In genomic region chr2:174595904-174596397, GRCh38 we compare ENCODE assay signal across 9 cellular contexts. TPM values are rescaled to one million over a fixed set of nuclear protein-coding genes. Genes with fewer than 3 reads are reported as not detected.
A peak's percentile ranks its signal among the peaks of the same experiment; 100 is the strongest.
DNase-seq lines count a peak whose midpoint lies in the region; ATAC-seq and TF ChIP-seq lines count a peak whose summit lies in the region.
"Had no signal": no experiment of that assay in that cellular context is flagged by ENCODE, and none has a peak within 500 bp of the region (broad histone marks: within the 10 kb centered on the region; RNA-seq: fewer than 3 reads in every experiment).

No MANE protein-coding gene starts in this region.

- peaks cover 2% of the 10 kb centered on the region for H3K27me3 Mint-ChIP-seq in activated CD4-positive, alpha-beta T cell treated with anti-CD3 and anti-CD28 coated beads, Interleukin-2, amount 10 ng/mL, durations not matched to agents 7 days and 5 days
- H3K27me3 Mint-ChIP-seq in T-helper 1 cell treated with Interleukin-12 subunit alpha and Interleukin-12 subunit beta and Interleukin-4 antibody, amounts not matched to agents 30 μg/mL and 1 μg/mL, for 36 hours (ENCODE audit: low read depth), result no peaks in the 10 kb centered on the region

- POLR2A ChIA-PET in activated CD4-positive, alpha-beta T cell treated with anti-CD3 and anti-CD28 coated beads, Interleukin-2, amount 10 ng/mL, durations not matched to agents 7 days and 5 days (lab: Charles Lee), result interaction anchor here (1.0 to 5.4 kb wide), 2 partner anchors 13 to 38 kb away, joined by 3 to 53 read pairs; no protein-coding TSS in a partner anchor

- TF ChIP-seq EP300 in suprapubic skin (IDR thresholded peaks at IDR 0.05), result no peak

- no peaks in the 10 kb centered on the region for H3K36me3 ChIP-seq in suprapubic skin

- H3K4me1 ChIP-seq in right cardiac atrium (ENCODE audit: control insufficient read depth, insufficient read depth, low read length) (peaks cover 2% of the 10 kb centered on the region), suprapubic skin (peaks cover 17% of the 10 kb centered on the region)

- TF ChIP-seq CTCF in suprapubic skin (IDR thresholded peaks at IDR 0.05), result no peak

- DNase-seq in activated CD4-positive, alpha-beta T cell treated with anti-CD3 and anti-CD28 coated beads, Interleukin-2, amount 10 ng/mL, durations not matched to agents 7 days and 5 days, result no peak
- no peak for DNase-seq in activated CD4-positive, alpha-beta T cell treated with anti-CD3 and anti-CD28 coated beads for 1 hour
- DNase-seq in right cardiac atrium (no peak), suprapubic skin (ENCODE audit: low spot score in 2 of 2) (no peak), retina (no peak), NOMO-1 treated with DMSO at 0.1 percent for 48 hours (lab: John Stamatoyannopoulos, UW; ENCODE audit: unreplicated experiment) (no peak)
- no peak for DNase-seq in activated CD8-positive, alpha-beta memory T cell treated with anti-CD3 and anti-CD28 coated beads for 24 hours

- 52% methylated on average over 2 of the region's 2 CpGs for WGBS in right cardiac atrium
- WGBS in suprapubic skin, result 55% methylated on average over 2 of the region's 2 CpGs

- peak overlapping the region; percentile 88 for H3K4me3 Mint-ChIP-seq in activated CD4-positive, alpha-beta T cell treated with anti-CD3 and anti-CD28 coated beads, Interleukin-2, amount 10 ng/mL, durations not matched to agents 7 days and 5 days
- peak overlapping the region; percentile 92 for H3K4me3 Mint-ChIP-seq in T-helper 1 cell treated with Interleukin-12 subunit alpha and Interleukin-12 subunit beta and Interleukin-4 antibody, amounts not matched to agents 30 μg/mL and 1 μg/mL, for 36 hours

- TF ChIP-seq POLR2A in suprapubic skin (IDR thresholded peaks at IDR 0.05), result no peak

- H3K4me1 Mint-ChIP-seq in activated CD4-positive, alpha-beta T cell treated with anti-CD3 and anti-CD28 coated beads, Interleukin-2, amount 10 ng/mL, durations not matched to agents 7 days and 5 days, result peaks cover 55% of the 10 kb centered on the region
- peaks cover 53% of the 10 kb centered on the region for H3K4me1 Mint-ChIP-seq in T-helper 1 cell treated with Interleukin-12 subunit alpha and Interleukin-12 subunit beta and Interleukin-4 antibody, amounts not matched to agents 30 μg/mL and 1 μg/mL, for 36 hours (ENCODE audit: low read depth)

- H3K27ac ChIP-seq in right cardiac atrium (ENCODE audit: low read length) (no peak overlapping the region), suprapubic skin (peak overlapping the region; percentile 49)

- CTCF ChIA-PET in activated CD4-positive, alpha-beta T cell treated with anti-CD3 and anti-CD28 coated beads, Interleukin-2, amount 10 ng/mL, durations not matched to agents 7 days and 5 days (lab: Charles Lee), result interaction anchor here (1.2 to 10.9 kb wide), 2 partner anchors 16 to 112 kb away, joined by 3 to 91 read pairs; no protein-coding TSS in a partner anchor

- intact Hi-C loops in right cardiac atrium (cut with DNase I), result no loop called here

- peaks cover 77% of the 10 kb centered on the region for H3K36me3 Mint-ChIP-seq in activated CD4-positive, alpha-beta T cell treated with anti-CD3 and anti-CD28 coated beads, Interleukin-2, amount 10 ng/mL, durations not matched to agents 7 days and 5 days (ENCODE audit: low read depth)
- peaks cover 62% of the 10 kb centered on the region for H3K36me3 Mint-ChIP-seq in T-helper 1 cell treated with Interleukin-12 subunit alpha and Interleukin-12 subunit beta and Interleukin-4 antibody, amounts not matched to agents 30 μg/mL and 1 μg/mL, for 36 hours (ENCODE audit: low read depth)

- peaks cover 3% of the 10 kb centered on the region for H3K9me3 Mint-ChIP-seq in activated CD4-positive, alpha-beta T cell treated with anti-CD3 and anti-CD28 coated beads, Interleukin-2, amount 10 ng/mL, durations not matched to agents 7 days and 5 days
- H3K9me3 Mint-ChIP-seq in T-helper 1 cell treated with Interleukin-12 subunit alpha and Interleukin-12 subunit beta and Interleukin-4 antibody, amounts not matched to agents 30 μg/mL and 1 μg/mL, for 36 hours, result no peaks in the 10 kb centered on the region

- H3K9me3 ChIP-seq in right cardiac atrium (ENCODE audit: control insufficient read depth, low read length) (no peaks in the 10 kb centered on the region), suprapubic skin (no peaks in the 10 kb centered on the region)

- H3K27me3 ChIP-seq in right cardiac atrium (ENCODE audit: control insufficient read depth, insufficient read depth), result no peaks in the 10 kb centered on the region
- H3K27me3 ChIP-seq in suprapubic skin, result no peaks in the 10 kb centered on the region

- H3K27ac Mint-ChIP-seq in activated CD4-positive, alpha-beta T cell treated with anti-CD3 and anti-CD28 coated beads, Interleukin-2, amount 10 ng/mL, durations not matched to agents 7 days and 5 days, result peak overlapping the region; percentile 99
- H3K27ac Mint-ChIP-seq in T-helper 1 cell treated with Interleukin-12 subunit alpha and Interleukin-12 subunit beta and Interleukin-4 antibody, amounts not matched to agents 30 μg/mL and 1 μg/mL, for 36 hours, result peak overlapping the region; percentile 91

- ATAC-seq in right cardiac atrium, result no peak
- ATAC-seq: esophagus mucosa had no signal

- peak overlapping the region; percentile 22 for H3K4me3 ChIP-seq in right cardiac atrium (ENCODE audit: low read length)
- peak overlapping the region; percentile 27 for H3K4me3 ChIP-seq in suprapubic skin

RNA-seq across cellular contexts. Expression of gene WIPF1, which starts 1.7 kb away (rescaled TPM):
- total RNA-seq in activated CD4-positive, alpha-beta T cell treated with anti-CD3 and anti-CD28 coated beads, Interleukin-2, amount 10 ng/mL, durations not matched to agents 7 days and 5 days, result 100 to 1,000 TPM; 378 to 423 TPM
- 10 to 100 TPM; 20.3 to 30.0 (median 27.7) TPM for total RNA-seq in right cardiac atrium
- polyA plus RNA-seq in right cardiac atrium, result 12.2 TPM
- total RNA-seq in suprapubic skin, result 10 to 100 TPM in 1 of 4 donors, 1 to 10 TPM in 3; 4.8 to 21.8 (median 7.3) TPM

Comparison
In these comparisons a context has a peak if more than half of its experiments do, and no peak if none do; other contexts are left out.
1. RNA of gene WIPF1, which starts 1.7 kb away (total RNA-seq): 378 to 423 TPM in activated CD4-positive, alpha-beta T cell treated with anti-CD3 and anti-CD28 coated beads, Interleukin-2, amount 10 ng/mL, durations not matched to agents 7 days and 5 days; 20.3 to 30.0 TPM in right cardiac atrium and 4.8 to 21.8 TPM in suprapubic skin; every median in the first group is over 10 times any median in the second.